Comparison of ENCODE assay signal across 8 cellular contexts in the genomic region with DNA sequence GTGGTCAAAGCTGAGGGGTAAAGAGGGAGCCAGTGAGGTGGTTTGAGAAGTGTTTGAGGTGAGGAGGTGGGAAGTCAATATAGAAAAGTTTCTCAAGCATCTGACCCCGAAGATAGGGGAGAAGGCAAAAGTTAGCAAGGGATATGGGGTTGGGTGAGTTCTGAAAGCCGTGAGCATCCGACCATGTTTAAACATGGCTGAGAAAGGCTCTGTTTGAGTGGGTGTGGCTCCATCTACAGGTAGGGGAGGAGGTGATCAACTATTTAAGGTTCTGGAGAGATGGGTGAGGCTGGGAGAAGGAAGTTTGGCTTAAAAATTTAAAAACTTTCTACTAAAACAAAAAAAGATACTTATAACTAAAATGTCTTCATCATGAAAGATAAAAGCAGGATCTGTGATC.
DNase-seq lines count a peak whose midpoint lies in the region; ATAC-seq and TF ChIP-seq lines count a peak whose summit lies in the region.

No MANE protein-coding gene starts in this region.

- TF ChIP-seq RAD21 in Ishikawa (IDR thresholded peaks at IDR 0.05; ENCODE audit: low read depth): peak; percentile 81

- in situ Hi-C loops in ACHN (cut with HindIII; ENCODE audit: low pct_ligation_motif_present, low pct_unique_long_range_greater_than_20kb, low sequenced_read_pairs): no loop called here

- peak; percentile 40 for DNase-seq in GM10248 (ENCODE audit: extremely low spot score)
- DNase-seq in activated CD4-positive, alpha-beta T cell treated with anti-CD3 and anti-CD28 coated beads, Interleukin-2, amount 50 U/mL, for 48 hours: peak; percentile 16 to 36
- peak in 1 of 3 donors; percentile 8 for DNase-seq in mucosa of descending colon
- no peak for DNase-seq in ACHN
- no peak for DNase-seq in NOMO-1 treated with dmso at 0.1 percent for 144 hours (lab: John Stamatoyannopoulos, UW; ENCODE audit: unreplicated experiment)
- DNase-seq in RKO (ENCODE audit: low spot score): no peak

- intact Hi-C loops in mucosa of descending colon (cut with DNase I, micrococcal nuclease): no loop called here

- H3K36me3 ChIP-seq in mucosa of descending colon (ENCODE audit: low read depth): no peaks in the 10 kb centered on the region

- no peaks in the 10 kb centered on the region for H3K9me3 ChIP-seq in mucosa of descending colon

- ATAC-seq in mucosa of descending colon: peak; percentile 50
- no peak for ATAC-seq in HG03095 (IDR thresholded peaks at IDR 0.05; ENCODE audit: unreplicated experiment)

- TF ChIP-seq EP300 in Ishikawa (IDR thresholded peaks at IDR 0.05; ENCODE audit: borderline replicate concordance): no peak

- no peaks in the 10 kb centered on the region for H3K4me1 ChIP-seq in mucosa of descending colon (ENCODE audit: low read depth)

- TF ChIP-seq CTCF in GM10248 (IDR thresholded peaks at IDR 0.05; ENCODE audit: control extremely low read depth, extremely low read depth, low read depth, missing control alignments): peak; percentile 32
- TF ChIP-seq CTCF in mucosa of descending colon (IDR thresholded peaks at IDR 0.05): no peak

- H3K4me3 ChIP-seq in mucosa of descending colon: no peak overlapping the region

- CTCF ChIA-PET in GM10248 (lab: Yijun Ruan, JAX): interaction anchor here (0.9 to 1.6 kb wide), 10 partner anchors 11 to 632 kb away, joined by 3 to 5 read pairs (median 4); no protein-coding TSS in a partner anchor

- POLR2A ChIA-PET in GM10248 (lab: Yijun Ruan, JAX): no interaction called here

TF ChIP-seq in Ishikawa, 13 proteins besides CTCF, POLR2A, EP300 and RAD21:
- TF ChIP-seq YY1 (IDR thresholded peaks at IDR 0.05; ENCODE audit: low read depth) (peak; percentile 71), EGR1 (IDR thresholded peaks at IDR 0.05) (no peak)
TF ChIP-seq in Ishikawa: peak in this region for 1.

Comparison
In these comparisons a context has a peak if more than half of its experiments do, and no peak if none do; other contexts are left out.
1. DNase-seq: peak in GM10248 (single experiment) and activated CD4-positive, alpha-beta T cell treated with anti-CD3 and anti-CD28 coated beads, Interleukin-2, amount 50 U/mL, for 48 hours (2 of 2); none in ACHN (single experiment), NOMO-1 treated with dmso at 0.1 percent for 144 hours (single experiment) and RKO (single experiment).